Comparison of ENCODE assay signal across 8 cellular contexts in the genomic region with DNA sequence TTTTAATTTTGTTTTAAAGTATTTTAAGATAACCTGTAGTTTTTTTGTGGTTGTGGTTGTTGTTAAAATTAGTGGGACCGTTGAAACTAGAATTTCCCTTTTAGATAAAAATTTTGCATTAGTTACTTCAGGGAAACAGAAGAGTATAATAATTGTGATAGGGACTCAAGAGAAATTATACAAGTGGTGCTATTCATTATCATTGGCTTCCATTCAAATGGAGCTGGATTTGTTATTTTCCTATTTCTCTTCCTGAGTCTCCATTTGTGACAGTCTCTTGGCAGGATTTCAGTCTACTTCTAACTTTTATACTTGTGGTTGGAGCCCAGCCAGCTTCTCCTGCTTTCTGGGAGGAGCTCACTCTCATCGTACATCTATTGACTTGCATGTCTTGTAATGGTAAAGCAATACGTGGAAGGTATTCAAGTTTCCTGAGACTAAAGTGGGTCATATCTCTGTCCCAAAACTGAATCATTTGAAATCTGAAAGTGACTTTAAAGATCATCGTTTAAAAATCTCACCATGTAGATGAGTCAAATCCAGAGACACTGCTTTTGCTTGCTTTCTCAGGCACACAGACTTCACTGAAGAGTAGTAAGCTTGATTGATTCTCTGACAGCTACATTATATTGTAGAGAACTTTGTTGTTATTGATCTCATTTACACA.
DNase-seq lines count a peak whose midpoint lies in the region; ATAC-seq and TF ChIP-seq lines count a peak whose summit lies in the region.

No MANE protein-coding gene starts in this region.

- TF ChIP-seq POLR2A in ovary (IDR thresholded peaks at IDR 0.05), result no peak
- TF ChIP-seq POLR2A in gastrocnemius medialis (IDR thresholded peaks at IDR 0.05), result no peak

- H4K20me1 ChIP-seq in SU-DHL-6 (ENCODE audit: low read depth, low read length), result no peaks in the 10 kb centered on the region

- no peak overlapping the region for H3K27ac Mint-ChIP-seq in activated naive CD4-positive, alpha-beta T cell treated with anti-CD3 and anti-CD28 coated beads, Interleukin-2, amount 50 U/mL, for 72 hours

- H3K27ac ChIP-seq in SU-DHL-6 (ENCODE audit: low read depth, low read length) (peak overlapping the region; percentile 53), ovary (no peak overlapping the region), gastrocnemius medialis (no peak overlapping the region)

- H3K9me3 Mint-ChIP-seq in activated naive CD4-positive, alpha-beta T cell treated with anti-CD3 and anti-CD28 coated beads, Interleukin-2, amount 50 U/mL, for 72 hours, result no peaks in the 10 kb centered on the region

- TF ChIP-seq CTCF in SU-DHL-6 (IDR thresholded peaks at IDR 0.05; ENCODE audit: insufficient read depth, low read length, poor library complexity, severe bottlenecking), result no peak
- no peak for TF ChIP-seq CTCF in ovary (IDR thresholded peaks at IDR 0.05)
- no peak for TF ChIP-seq CTCF in gastrocnemius medialis (IDR thresholded peaks at IDR 0.05 in 4 of 5, conservative IDR thresholded peaks at IDR 0.05 in 1 of 5)

- peak overlapping the region; percentile 56 for H3K4me2 ChIP-seq in SU-DHL-6 (ENCODE audit: low read depth, low read length, poor library complexity, severe bottlenecking)

- no peak for DNase-seq in activated naive CD4-positive, alpha-beta T cell treated with anti-CD3 and anti-CD28 coated beads, Interleukin-2, amount 50 U/mL, for 72 hours (ENCODE audit: low spot score in 2 of 2)
- no peak for DNase-seq in activated naive CD4-positive, alpha-beta T cell treated with anti-CD3 and anti-CD28 coated beads, Interleukin-2, amount 50 U/mL, for 16 hours
- DNase-seq in ovary, result peak in 3 of 5 donors; percentile 8 to 35 (median 18)
- no peak for DNase-seq in NCI-H82 (lab: John Stamatoyannopoulos, UW)
- no peak for DNase-seq in gastrocnemius medialis
- DNase-seq in occipital lobe (lab: John Stamatoyannopoulos, UW), result no peak

- no peaks in the 10 kb centered on the region for H3K9me2 ChIP-seq in SU-DHL-6 (replicated peaks; ENCODE audit: insufficient read depth, low read length)

- H3K36me3 Mint-ChIP-seq in activated naive CD4-positive, alpha-beta T cell treated with anti-CD3 and anti-CD28 coated beads, Interleukin-2, amount 50 U/mL, for 72 hours, result no peaks in the 10 kb centered on the region

- H3K27me3 ChIP-seq in SU-DHL-6 (ENCODE audit: low read length), result no peaks in the 10 kb centered on the region
- H3K27me3 ChIP-seq in ovary, result no peaks in the 10 kb centered on the region
- H3K27me3 ChIP-seq in gastrocnemius medialis, result no peaks in the 10 kb centered on the region

- no peaks in the 10 kb centered on the region; the same call in 1 of the 2 replicates for H3F3A ChIP-seq in SU-DHL-6 (ENCODE audit: insufficient read depth)

- H3K79me2 ChIP-seq in SU-DHL-6 (ENCODE audit: insufficient read depth, low read length), result no peaks in the 10 kb centered on the region

- ATAC-seq in activated naive CD4-positive, alpha-beta T cell treated with anti-CD3 and anti-CD28 coated beads, Interleukin-2, amount 50 U/mL, for 72 hours, result peak; percentile 66 to 97
- peak; percentile 82 for ATAC-seq in HG02943 (IDR thresholded peaks at IDR 0.05; ENCODE audit: low read depth, unreplicated experiment)
- no peak for ATAC-seq in gastrocnemius medialis

- in situ Hi-C loops in gastrocnemius medialis (cut with MboI; ENCODE audit: low sequenced_read_pairs in 4 of 4), result no loop called here

- H3K9me3 ChIP-seq in SU-DHL-6 (ENCODE audit: insufficient read depth, low read length) (no peaks in the 10 kb centered on the region), ovary (no peaks in the 10 kb centered on the region), gastrocnemius medialis (no peaks in the 10 kb centered on the region)

- H3K4me1 ChIP-seq in ovary (ENCODE audit: insufficient read depth), result no peaks in the 10 kb centered on the region
- no peaks in the 10 kb centered on the region for H3K4me1 ChIP-seq in gastrocnemius medialis

- peak overlapping the region; percentile 10 for H3K9ac ChIP-seq in SU-DHL-6 (ENCODE audit: low read length)

- H2AFZ ChIP-seq in SU-DHL-6 (ENCODE audit: low read depth, low read length, severe bottlenecking), result no peak overlapping the region

- H3K36me3 ChIP-seq in SU-DHL-6 (ENCODE audit: low read length) (no peaks in the 10 kb centered on the region), ovary (no peaks in the 10 kb centered on the region), gastrocnemius medialis (no peaks in the 10 kb centered on the region)

- intact Hi-C loops in ovary (cut with DNase I) (no loop called here), gastrocnemius medialis (cut with DNase I; ENCODE audit: low total_unique reads) (no loop called here)

- H3K4me3 ChIP-seq in SU-DHL-6 (ENCODE audit: insufficient read depth, low read length, poor library complexity, severe bottlenecking), result peak overlapping the region; percentile 17
- H3K4me3 ChIP-seq in ovary, result no peak overlapping the region
- H3K4me3 ChIP-seq in gastrocnemius medialis, result no peak overlapping the region

- 41 to 51% (median 49%) methylated on average over 4 of the region's 4 CpGs for WGBS in ovary, 3 donors

- no peak for TF ChIP-seq EP300 in ovary (IDR thresholded peaks at IDR 0.05)

Comparison
In these comparisons a context has a peak if more than half of its experiments do, and no peak if none do; other contexts are left out.
1. ATAC-seq: peak in activated naive CD4-positive, alpha-beta T cell treated with anti-CD3 and anti-CD28 coated beads, Interleukin-2, amount 50 U/mL, for 72 hours (2 of 2) and HG02943 (single experiment); none in gastrocnemius medialis (0 of 2).
2. DNase-seq: peak in ovary (3 of 5); none in activated naive CD4-positive, alpha-beta T cell treated with anti-CD3 and anti-CD28 coated beads, Interleukin-2, amount 50 U/mL, for 72 hours (0 of 2), activated naive CD4-positive, alpha-beta T cell treated with anti-CD3 and anti-CD28 coated beads, Interleukin-2, amount 50 U/mL, for 16 hours (single experiment), NCI-H82 (single experiment), gastrocnemius medialis (0 of 2) and occipital lobe (single experiment).